Comparison of ENCODE assay signal across 8 cellular contexts in the genomic region with DNA sequence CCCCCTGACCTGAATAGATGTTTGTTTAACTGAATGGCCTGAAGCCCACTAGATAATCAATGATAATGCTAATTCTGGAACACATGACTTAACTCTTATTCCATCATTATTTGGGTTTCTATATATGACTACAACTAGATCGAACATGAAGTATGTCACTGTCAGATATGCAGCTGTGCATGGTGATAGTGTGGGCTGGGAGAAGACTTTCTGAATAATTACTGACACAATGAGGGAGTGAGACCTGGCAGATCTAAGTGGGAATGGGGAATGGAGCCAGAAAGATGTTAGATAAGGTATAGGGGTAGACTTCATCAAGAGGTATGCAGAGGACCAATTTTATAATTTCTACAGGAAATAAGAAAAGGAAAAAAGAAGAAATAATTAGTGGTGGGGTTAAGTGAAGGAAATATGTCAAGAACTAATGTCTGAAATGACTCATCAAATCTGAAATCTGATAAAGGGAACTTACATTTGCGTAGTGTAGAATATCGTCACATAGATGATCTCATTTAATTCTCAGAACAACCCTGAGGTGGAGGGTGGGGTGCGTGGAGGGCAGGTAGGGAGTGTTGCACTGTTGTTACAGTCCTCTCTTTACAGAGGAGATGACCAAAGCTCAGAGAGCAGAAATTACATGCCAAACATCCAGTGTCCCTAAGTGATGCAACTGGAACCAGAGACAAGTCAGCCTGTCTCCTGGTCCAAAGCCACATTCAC.
DNase-seq lines count a peak whose midpoint lies in the region; ATAC-seq and TF ChIP-seq lines count a peak whose summit lies in the region.

No MANE protein-coding gene starts in this region.

- no peaks in the 10 kb centered on the region for H3K9me3 Mint-ChIP-seq in type B pancreatic cell

- ATAC-seq in GM19395 (IDR thresholded peaks at IDR 0.05; ENCODE audit: unreplicated experiment) (peak; percentile 84), HG03457 (IDR thresholded peaks at IDR 0.05; ENCODE audit: unreplicated experiment) (peak; percentile 58)

- DNase-seq in activated T-helper 9 cell treated with anti-CD3 and anti-CD28 coated beads, Interleukin-2, amount 50 U/mL, for 16 hours (ENCODE audit: low read depth), result peak; percentile 23
- DNase-seq in stimulated activated CD4-positive, alpha-beta T cell treated with anti-CD3 and anti-CD28 coated beads, Interleukin-4, amount 100 ng/mL, for 1 hour, result peak; percentile 41
- DNase-seq in type B pancreatic cell (ENCODE audit: extremely low spot score, unreplicated experiment) (no peak), mesenteric fat pad (ENCODE audit: low spot score) (no peak), NCI-H1436 treated with DMSO at 0.1 percent for 48 hours (lab: John Stamatoyannopoulos, UW) (no peak), foreskin melanocyte (no peak)

- H3K4me3 Mint-ChIP-seq in type B pancreatic cell, result no peak overlapping the region

- no peak overlapping the region for H3K27ac Mint-ChIP-seq in type B pancreatic cell

- peaks cover 3% of the 10 kb centered on the region for H3K27me3 Mint-ChIP-seq in type B pancreatic cell

- peaks cover 3% of the 10 kb centered on the region for H3K4me1 Mint-ChIP-seq in type B pancreatic cell (ENCODE audit: unreplicated experiment)

- TF ChIP-seq CTCF in type B pancreatic cell (conservative IDR thresholded peaks at IDR 0.05), result no peak

- no peaks in the 10 kb centered on the region for H3K36me3 Mint-ChIP-seq in type B pancreatic cell

Comparison
In these comparisons a context has a peak if more than half of its experiments do, and no peak if none do; other contexts are left out.
1. DNase-seq: peak in activated T-helper 9 cell treated with anti-CD3 and anti-CD28 coated beads, Interleukin-2, amount 50 U/mL, for 16 hours (single experiment) and stimulated activated CD4-positive, alpha-beta T cell treated with anti-CD3 and anti-CD28 coated beads, Interleukin-4, amount 100 ng/mL, for 1 hour (single experiment); none in type B pancreatic cell (single experiment), mesenteric fat pad (single experiment), NCI-H1436 treated with DMSO at 0.1 percent for 48 hours (single experiment) and foreskin melanocyte (single experiment).